ENCODE assay signal across 1 cellular context in genomic region chr11:65418681-65419459, GRCh38.
TF ChIP-seq lines count a peak whose summit lies in the region.

No MANE protein-coding gene starts in this region.

TF ChIP-seq in H1, 55 proteins besides CTCF, POLR2A, EP300 and RAD21:
- TF ChIP-seq GABPA (IDR thresholded peaks at IDR 0.05; ENCODE audit: borderline replicate concordance, insufficient read depth, low read length) (no peak), HDAC2 (IDR thresholded peaks at IDR 0.05; ENCODE audit: borderline replicate concordance in 1 of 2, low read depth in 2 of 2, low read length in 2 of 2) (peak in 1 of 2 experiments; percentile 32; a peak in 1 of 4 replicates), SIRT6 (IDR thresholded peaks at IDR 0.05; ENCODE audit: low read length) (no peak), KDM5A (IDR thresholded peaks at IDR 0.05; ENCODE audit: low read length) (no peak), USF2 (IDR thresholded peaks at IDR 0.05; ENCODE audit: low read length) (peak; percentile 52), SP2 (IDR thresholded peaks at IDR 0.05; ENCODE audit: low read length) (no peak), RBBP5 (IDR thresholded peaks at IDR 0.05; ENCODE audit: borderline replicate concordance, low read depth, low read length) (peak; percentile 31; the same call in 1 of the 2 replicates), BCL11A (IDR thresholded peaks at IDR 0.05; ENCODE audit: low read depth in 2 of 2, low read length in 2 of 2) (no peak), EZH2 (IDR thresholded peaks at IDR 0.05; ENCODE audit: low read depth, low read length, severe bottlenecking) (no peak), CEBPB (IDR thresholded peaks at IDR 0.05; ENCODE audit: low read depth, low read length) (no peak), EGR1 (IDR thresholded peaks at IDR 0.05; ENCODE audit: borderline replicate concordance, low read depth, low read length) (no peak), PHF8 (conservative IDR thresholded peaks at IDR 0.05; ENCODE audit: low read depth, low read length) (no peak), MAX (IDR thresholded peaks at IDR 0.05) (peak; percentile 79), RFX5 (IDR thresholded peaks at IDR 0.05; ENCODE audit: borderline replicate concordance, low read depth, low read length) (no peak), SIX5 (IDR thresholded peaks at IDR 0.05; ENCODE audit: low read depth, low read length) (no peak), MAFK (IDR thresholded peaks at IDR 0.05; ENCODE audit: low read depth, low read length) (peak; percentile 85; the same call in 1 of the 2 replicates), ASH2L (IDR thresholded peaks at IDR 0.05; ENCODE audit: low read length) (peak; percentile 85), ZNF274 (IDR thresholded peaks at IDR 0.05; ENCODE audit: borderline replicate concordance, extremely low read depth, low read length) (no peak), KDM4A (IDR thresholded peaks at IDR 0.05; ENCODE audit: low read depth, low read length, severe bottlenecking) (no peak), GTF2F1 (IDR thresholded peaks at IDR 0.05; ENCODE audit: borderline replicate concordance, low read depth, low read length) (no peak), SRF (IDR thresholded peaks at IDR 0.05; ENCODE audit: low read depth, low read length) (no peak), KDM1A (IDR thresholded peaks at IDR 0.05; ENCODE audit: borderline replicate concordance, low read length) (no peak), TAF1 (IDR thresholded peaks at IDR 0.05; ENCODE audit: low read depth, low read length) (peak; percentile 79; the same call in 1 of the 2 replicates), POLR2AphosphoS5 (IDR thresholded peaks at IDR 0.05; ENCODE audit: low read depth, low read length) (peak; percentile 54; the same call in 1 of the 2 replicates), BRCA1 (IDR thresholded peaks at IDR 0.05; ENCODE audit: low read depth, low read length) (no peak), JUND (IDR thresholded peaks at IDR 0.05; ENCODE audit: low read length) (no peak), RXRA (IDR thresholded peaks at IDR 0.05; ENCODE audit: insufficient read depth, low read depth, low read length) (no peak), TEAD4 (IDR thresholded peaks at IDR 0.05; ENCODE audit: low read depth, low read length) (0 out of 2 replicates have a peak, but pooled peaks have one; percentile 31), FOSL1 (IDR thresholded peaks at IDR 0.05; ENCODE audit: insufficient read depth, low read depth, low read length) (no peak), SAP30 (IDR thresholded peaks at IDR 0.05; ENCODE audit: insufficient read depth, insufficient replicate concordance, low read length) (no peak), SP1 (IDR thresholded peaks at IDR 0.05; ENCODE audit: low read depth, low read length) (peak; percentile 65; the same call in 1 of the 2 replicates), TAF7 (optimal IDR thresholded peaks at IDR 0.05; ENCODE audit: borderline replicate concordance, low read depth, low read length) (peak; percentile 79), ATF3 (IDR thresholded peaks at IDR 0.05; ENCODE audit: insufficient read depth, low read depth, low read length) (peak; percentile 28; the same call in 1 of the 2 replicates), CBX8 (IDR thresholded peaks at IDR 0.05; ENCODE audit: borderline replicate concordance, low read depth, low read length) (no peak), TCF12 (IDR thresholded peaks at IDR 0.05; ENCODE audit: low read depth, low read length) (no peak), NRF1 (IDR thresholded peaks at IDR 0.05; ENCODE audit: low read depth, low read length) (no peak), POU5F1 (IDR thresholded peaks at IDR 0.05; ENCODE audit: low read depth, low read length) (no peak), CHD2 (IDR thresholded peaks at IDR 0.05; ENCODE audit: low read length) (no peak; the same call in 1 of the 2 replicates), SIN3A (conservative IDR thresholded peaks at IDR 0.05 in 1 of 2, IDR thresholded peaks at IDR 0.05 in 1 of 2; ENCODE audit: low read depth in 1 of 2, low read length in 2 of 2) (no peak; a peak in 1 of 4 replicates), CREB1 (IDR thresholded peaks at IDR 0.05) (peak; percentile 53; the same call in 1 of the 2 replicates), CHD1 (IDR thresholded peaks at IDR 0.05; ENCODE audit: low read depth, low read length) (no peak), RNF2 (IDR thresholded peaks at IDR 0.05; ENCODE audit: borderline replicate concordance, low read depth, low read length, missing control alignments, poor library complexity, severe bottlenecking) (no peak), CTBP2 (IDR thresholded peaks at IDR 0.05; ENCODE audit: borderline replicate concordance, insufficient read depth, insufficient read length, low read length) (no peak), HDAC6 (IDR thresholded peaks at IDR 0.05; ENCODE audit: low read depth, low read length) (no peak), SP4 (IDR thresholded peaks at IDR 0.05; ENCODE audit: low read length) (no peak), SUZ12 (IDR thresholded peaks at IDR 0.05; ENCODE audit: low read length) (no peak), BACH1 (IDR thresholded peaks at IDR 0.05; ENCODE audit: low read length) (peak; percentile 97), JUN (IDR thresholded peaks at IDR 0.05; ENCODE audit: low read depth, low read length) (no peak), TBP (IDR thresholded peaks at IDR 0.05; ENCODE audit: low read depth, low read length) (peak; percentile 61), CBX5 (IDR thresholded peaks at IDR 0.05; ENCODE audit: low read depth, low read length) (no peak), NANOG (IDR thresholded peaks at IDR 0.05; ENCODE audit: insufficient read depth, low read depth, low read length, poor library complexity, severe bottlenecking) (no peak), YY1 (IDR thresholded peaks at IDR 0.05; ENCODE audit: low read depth, low read length) (0 out of 2 replicates have a peak, but pooled peaks have one; percentile 35)
- TF ChIP-seq, protein P1, sequence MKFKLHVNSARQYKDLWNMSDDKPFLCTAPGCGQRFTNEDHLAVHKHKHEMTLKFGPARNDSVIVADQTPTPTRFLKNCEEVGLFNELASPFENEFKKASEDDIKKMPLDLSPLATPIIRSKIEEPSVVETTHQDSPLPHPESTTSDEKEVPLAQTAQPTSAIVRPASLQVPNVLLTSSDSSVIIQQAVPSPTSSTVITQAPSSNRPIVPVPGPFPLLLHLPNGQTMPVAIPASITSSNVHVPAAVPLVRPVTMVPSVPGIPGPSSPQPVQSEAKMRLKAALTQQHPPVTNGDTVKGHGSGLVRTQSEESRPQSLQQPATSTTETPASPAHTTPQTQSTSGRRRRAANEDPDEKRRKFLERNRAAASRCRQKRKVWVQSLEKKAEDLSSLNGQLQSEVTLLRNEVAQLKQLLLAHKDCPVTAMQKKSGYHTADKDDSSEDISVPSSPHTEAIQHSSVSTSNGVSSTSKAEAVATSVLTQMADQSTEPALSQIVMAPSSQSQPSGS (IDR thresholded peaks at IDR 0.05; ENCODE audit: low read length): peak; percentile 38; the same call in 1 of the 2 replicates
- TF ChIP-seq, protein P2, sequence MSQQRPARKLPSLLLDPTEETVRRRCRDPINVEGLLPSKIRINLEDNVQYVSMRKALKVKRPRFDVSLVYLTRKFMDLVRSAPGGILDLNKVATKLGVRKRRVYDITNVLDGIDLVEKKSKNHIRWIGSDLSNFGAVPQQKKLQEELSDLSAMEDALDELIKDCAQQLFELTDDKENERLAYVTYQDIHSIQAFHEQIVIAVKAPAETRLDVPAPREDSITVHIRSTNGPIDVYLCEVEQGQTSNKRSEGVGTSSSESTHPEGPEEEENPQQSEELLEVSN (IDR thresholded peaks at IDR 0.05): peak; percentile 83
- TF ChIP-seq, protein P3, sequence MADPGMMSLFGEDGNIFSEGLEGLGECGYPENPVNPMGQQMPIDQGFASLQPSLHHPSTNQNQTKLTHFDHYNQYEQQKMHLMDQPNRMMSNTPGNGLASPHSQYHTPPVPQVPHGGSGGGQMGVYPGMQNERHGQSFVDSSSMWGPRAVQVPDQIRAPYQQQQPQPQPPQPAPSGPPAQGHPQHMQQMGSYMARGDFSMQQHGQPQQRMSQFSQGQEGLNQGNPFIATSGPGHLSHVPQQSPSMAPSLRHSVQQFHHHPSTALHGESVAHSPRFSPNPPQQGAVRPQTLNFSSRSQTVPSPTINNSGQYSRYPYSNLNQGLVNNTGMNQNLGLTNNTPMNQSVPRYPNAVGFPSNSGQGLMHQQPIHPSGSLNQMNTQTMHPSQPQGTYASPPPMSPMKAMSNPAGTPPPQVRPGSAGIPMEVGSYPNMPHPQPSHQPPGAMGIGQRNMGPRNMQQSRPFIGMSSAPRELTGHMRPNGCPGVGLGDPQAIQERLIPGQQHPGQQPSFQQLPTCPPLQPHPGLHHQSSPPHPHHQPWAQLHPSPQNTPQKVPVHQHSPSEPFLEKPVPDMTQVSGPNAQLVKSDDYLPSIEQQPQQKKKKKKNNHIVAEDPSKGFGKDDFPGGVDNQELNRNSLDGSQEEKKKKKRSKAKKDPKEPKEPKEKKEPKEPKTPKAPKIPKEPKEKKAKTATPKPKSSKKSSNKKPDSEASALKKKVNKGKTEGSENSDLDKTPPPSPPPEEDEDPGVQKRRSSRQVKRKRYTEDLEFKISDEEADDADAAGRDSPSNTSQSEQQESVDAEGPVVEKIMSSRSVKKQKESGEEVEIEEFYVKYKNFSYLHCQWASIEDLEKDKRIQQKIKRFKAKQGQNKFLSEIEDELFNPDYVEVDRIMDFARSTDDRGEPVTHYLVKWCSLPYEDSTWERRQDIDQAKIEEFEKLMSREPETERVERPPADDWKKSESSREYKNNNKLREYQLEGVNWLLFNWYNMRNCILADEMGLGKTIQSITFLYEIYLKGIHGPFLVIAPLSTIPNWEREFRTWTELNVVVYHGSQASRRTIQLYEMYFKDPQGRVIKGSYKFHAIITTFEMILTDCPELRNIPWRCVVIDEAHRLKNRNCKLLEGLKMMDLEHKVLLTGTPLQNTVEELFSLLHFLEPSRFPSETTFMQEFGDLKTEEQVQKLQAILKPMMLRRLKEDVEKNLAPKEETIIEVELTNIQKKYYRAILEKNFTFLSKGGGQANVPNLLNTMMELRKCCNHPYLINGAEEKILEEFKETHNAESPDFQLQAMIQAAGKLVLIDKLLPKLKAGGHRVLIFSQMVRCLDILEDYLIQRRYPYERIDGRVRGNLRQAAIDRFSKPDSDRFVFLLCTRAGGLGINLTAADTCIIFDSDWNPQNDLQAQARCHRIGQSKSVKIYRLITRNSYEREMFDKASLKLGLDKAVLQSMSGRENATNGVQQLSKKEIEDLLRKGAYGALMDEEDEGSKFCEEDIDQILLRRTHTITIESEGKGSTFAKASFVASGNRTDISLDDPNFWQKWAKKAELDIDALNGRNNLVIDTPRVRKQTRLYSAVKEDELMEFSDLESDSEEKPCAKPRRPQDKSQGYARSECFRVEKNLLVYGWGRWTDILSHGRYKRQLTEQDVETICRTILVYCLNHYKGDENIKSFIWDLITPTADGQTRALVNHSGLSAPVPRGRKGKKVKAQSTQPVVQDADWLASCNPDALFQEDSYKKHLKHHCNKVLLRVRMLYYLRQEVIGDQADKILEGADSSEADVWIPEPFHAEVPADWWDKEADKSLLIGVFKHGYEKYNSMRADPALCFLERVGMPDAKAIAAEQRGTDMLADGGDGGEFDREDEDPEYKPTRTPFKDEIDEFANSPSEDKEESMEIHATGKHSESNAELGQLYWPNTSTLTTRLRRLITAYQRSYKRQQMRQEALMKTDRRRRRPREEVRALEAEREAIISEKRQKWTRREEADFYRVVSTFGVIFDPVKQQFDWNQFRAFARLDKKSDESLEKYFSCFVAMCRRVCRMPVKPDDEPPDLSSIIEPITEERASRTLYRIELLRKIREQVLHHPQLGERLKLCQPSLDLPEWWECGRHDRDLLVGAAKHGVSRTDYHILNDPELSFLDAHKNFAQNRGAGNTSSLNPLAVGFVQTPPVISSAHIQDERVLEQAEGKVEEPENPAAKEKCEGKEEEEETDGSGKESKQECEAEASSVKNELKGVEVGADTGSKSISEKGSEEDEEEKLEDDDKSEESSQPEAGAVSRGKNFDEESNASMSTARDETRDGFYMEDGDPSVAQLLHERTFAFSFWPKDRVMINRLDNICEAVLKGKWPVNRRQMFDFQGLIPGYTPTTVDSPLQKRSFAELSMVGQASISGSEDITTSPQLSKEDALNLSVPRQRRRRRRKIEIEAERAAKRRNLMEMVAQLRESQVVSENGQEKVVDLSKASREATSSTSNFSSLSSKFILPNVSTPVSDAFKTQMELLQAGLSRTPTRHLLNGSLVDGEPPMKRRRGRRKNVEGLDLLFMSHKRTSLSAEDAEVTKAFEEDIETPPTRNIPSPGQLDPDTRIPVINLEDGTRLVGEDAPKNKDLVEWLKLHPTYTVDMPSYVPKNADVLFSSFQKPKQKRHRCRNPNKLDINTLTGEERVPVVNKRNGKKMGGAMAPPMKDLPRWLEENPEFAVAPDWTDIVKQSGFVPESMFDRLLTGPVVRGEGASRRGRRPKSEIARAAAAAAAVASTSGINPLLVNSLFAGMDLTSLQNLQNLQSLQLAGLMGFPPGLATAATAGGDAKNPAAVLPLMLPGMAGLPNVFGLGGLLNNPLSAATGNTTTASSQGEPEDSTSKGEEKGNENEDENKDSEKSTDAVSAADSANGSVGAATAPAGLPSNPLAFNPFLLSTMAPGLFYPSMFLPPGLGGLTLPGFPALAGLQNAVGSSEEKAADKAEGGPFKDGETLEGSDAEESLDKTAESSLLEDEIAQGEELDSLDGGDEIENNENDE (IDR thresholded peaks at IDR 0.05; ENCODE audit: insufficient replicate concordance, low read length): no peak
TF ChIP-seq in H1: peak in this region for 18.
